ENCODE assay signal across 12 cellular contexts in genomic region chr19:1232652-1233360, GRCh38. TPM values are rescaled to one million over a fixed set of nuclear protein-coding genes. Genes with fewer than 3 reads are reported as not detected.
A peak's percentile ranks its signal among the peaks of the same experiment; 100 is the strongest.
DNase-seq lines count a peak whose midpoint lies in the region; ATAC-seq, FAIRE-seq and TF ChIP-seq lines count a peak whose summit lies in the region.
"Had no signal": no experiment of that assay in that cellular context is flagged by ENCODE, and none has a peak within 500 bp of the region (broad histone marks: within the 10 kb centered on the region; RNA-seq: fewer than 3 reads in every experiment).

No MANE protein-coding gene starts in this region.

- CTCF ChIA-PET in activated CD4-positive, alpha-beta T cell treated with anti-CD3 and anti-CD28 coated beads, Interleukin-2, amount 10 ng/mL, durations not matched to agents 7 days and 5 days (lab: Charles Lee), result interaction anchor here (1.0 kb wide), 1 partner anchor 12 kb away, joined by 3 read pairs; no protein-coding TSS in a partner anchor
- CTCF ChIA-PET in endothelial cell of umbilical vein (lab: Charles Lee), result interaction anchor here (0.7 to 1.6 kb wide), 4 partner anchors 10 to 172 kb away, joined by 3 to 7 read pairs (median 4); no protein-coding TSS in a partner anchor
- CTCF ChIA-PET in activated CD4-positive, alpha-beta memory T cell treated with anti-CD3 and anti-CD28 coated beads, Interleukin-2, amount 10 ng/mL, durations not matched to agents 7 days and 5 days (lab: Charles Lee), result no interaction called here

- no peaks in the 10 kb centered on the region for H3K36me3 Mint-ChIP-seq in activated CD4-positive, alpha-beta T cell treated with anti-CD3 and anti-CD28 coated beads, Interleukin-2, amount 10 ng/mL, durations not matched to agents 7 days and 5 days (ENCODE audit: low read depth)
- peaks cover 4% of the 10 kb centered on the region for H3K36me3 Mint-ChIP-seq in activated CD4-positive, alpha-beta memory T cell treated with anti-CD3 and anti-CD28 coated beads, Interleukin-2, amount 10 ng/mL, durations not matched to agents 7 days and 5 days (ENCODE audit: low read depth)

- H3K9me1 ChIP-seq in endothelial cell of umbilical vein (replicated peaks; ENCODE audit: control insufficient read depth, extremely low read depth, insufficient read depth, low read length), result no peaks in the 10 kb centered on the region

- H3K4me2 ChIP-seq in endothelial cell of umbilical vein (ENCODE audit: insufficient read depth, low read length), result no peak overlapping the region

- peaks cover 6% of the 10 kb centered on the region for H3K27me3 Mint-ChIP-seq in activated CD4-positive, alpha-beta T cell treated with anti-CD3 and anti-CD28 coated beads, Interleukin-2, amount 10 ng/mL, durations not matched to agents 7 days and 5 days
- peaks cover 3% of the 10 kb centered on the region for H3K27me3 Mint-ChIP-seq in activated CD4-positive, alpha-beta memory T cell treated with anti-CD3 and anti-CD28 coated beads, Interleukin-2, amount 10 ng/mL, durations not matched to agents 7 days and 5 days
- H3K27me3 Mint-ChIP-seq: activated naive CD8-positive, alpha-beta T cell treated with anti-CD3 and anti-CD28 coated beads, Interleukin-2, amount 50 U/mL, for 24 hours had no signal

- H3K4me3 ChIP-seq in endothelial cell of umbilical vein (replicated peaks in 1 of 3; ENCODE audit: insufficient read depth in 1 of 3, low read depth in 1 of 3, low read length in 3 of 3), result no peak overlapping the region
- H3K4me3 ChIP-seq in lower lobe of right lung, result no peak overlapping the region
- H3K4me3 ChIP-seq in aorta (ENCODE audit: low read length in 2 of 2), result no peak overlapping the region

- H3K4me1 Mint-ChIP-seq in activated CD4-positive, alpha-beta T cell treated with anti-CD3 and anti-CD28 coated beads, Interleukin-2, amount 10 ng/mL, durations not matched to agents 7 days and 5 days, result no peaks in the 10 kb centered on the region
- H3K4me1 Mint-ChIP-seq in activated CD4-positive, alpha-beta memory T cell treated with anti-CD3 and anti-CD28 coated beads, Interleukin-2, amount 10 ng/mL, durations not matched to agents 7 days and 5 days, result no peaks in the 10 kb centered on the region
- H3K4me1 Mint-ChIP-seq: activated naive CD8-positive, alpha-beta T cell treated with anti-CD3 and anti-CD28 coated beads, Interleukin-2, amount 50 U/mL, for 24 hours had no signal

- POLR2A ChIA-PET in activated CD4-positive, alpha-beta T cell treated with anti-CD3 and anti-CD28 coated beads, Interleukin-2, amount 10 ng/mL, durations not matched to agents 7 days and 5 days (lab: Charles Lee), result no interaction called here
- POLR2A ChIA-PET in endothelial cell of umbilical vein (lab: Charles Lee), result no interaction called here
- POLR2A ChIA-PET in activated CD4-positive, alpha-beta memory T cell treated with anti-CD3 and anti-CD28 coated beads, Interleukin-2, amount 10 ng/mL, durations not matched to agents 7 days and 5 days (lab: Charles Lee), result no interaction called here

- no peak for DNase-seq in activated CD4-positive, alpha-beta T cell treated with anti-CD3 and anti-CD28 coated beads, Interleukin-2, amount 10 ng/mL, durations not matched to agents 7 days and 5 days
- no peak for DNase-seq in activated CD4-positive, alpha-beta T cell treated with anti-CD3 and anti-CD28 coated beads, Interleukin-2, amount 50 U/mL, for 4 hours
- DNase-seq in endothelial cell of umbilical vein (ENCODE audit: low read depth, low spot score) (peak; percentile 54), lower lobe of right lung (no peak), aorta (peak in 1 of 2 donors; percentile 87), NCI-H1436 treated with DMSO at 0.1 percent for 48 hours (lab: John Stamatoyannopoulos, UW) (no peak)
- no peak for DNase-seq in activated CD4-positive, alpha-beta memory T cell treated with anti-CD3 and anti-CD28 coated beads, Interleukin-2, amount 10 ng/mL, durations not matched to agents 7 days and 5 days
- DNase-seq: activated CD8-positive, alpha-beta T cell treated with anti-CD3 and anti-CD28 coated beads, Interleukin-2, amount 10 ng/mL, durations not matched to agents 7 days and 5 days; activated naive CD8-positive, alpha-beta T cell treated with anti-CD3 and anti-CD28 coated beads, Interleukin-2, amount 50 U/mL, for 24 hours; NCI-H2227 treated with DMSO at 0.1 percent for 48 hours; SW 1271 had no signal

- no peak for TF ChIP-seq POLR2A in endothelial cell of umbilical vein (IDR thresholded peaks at IDR 0.05; ENCODE audit: low read depth, low read length)

- WGBS in aorta, 2 donors, result 49 to 59% methylated on average over 18 to 28 of the region's 28 CpGs

- TF ChIP-seq CTCF in endothelial cell of umbilical vein (IDR thresholded peaks at IDR 0.05; ENCODE audit: extremely low read depth in 1 of 2, insufficient read depth in 1 of 2, low read depth in 1 of 2, low read length in 2 of 2) (no peak), lower lobe of right lung (IDR thresholded peaks at IDR 0.05) (no peak)

- no peaks in the 10 kb centered on the region for H3K79me2 ChIP-seq in endothelial cell of umbilical vein (ENCODE audit: control insufficient read depth, insufficient read depth, low read length)

- BruUV-seq in endothelial cell of umbilical vein (replicated peaks; lab: Mats Ljungman, UMichigan), result no TSS peak

- no peaks in the 10 kb centered on the region for H3K27me3 ChIP-seq in endothelial cell of umbilical vein (ENCODE audit: control insufficient read depth in 2 of 2, insufficient read depth in 2 of 2, low read length in 2 of 2)
- peaks cover 9% of the 10 kb centered on the region for H3K27me3 ChIP-seq in lower lobe of right lung (ENCODE audit: low read depth)
- no peaks in the 10 kb centered on the region for H3K27me3 ChIP-seq in aorta (ENCODE audit: control insufficient read depth in 1 of 2, insufficient read depth in 2 of 2, low read length in 1 of 2)

- ATAC-seq in lower lobe of right lung (peak; percentile 16 to 17), aorta (ENCODE audit: low FRiP score) (peak; percentile 6), HG02610 (IDR thresholded peaks at IDR 0.05; ENCODE audit: unreplicated experiment) (no peak)
- ATAC-seq: activated CD8-positive, alpha-beta T cell treated with anti-CD3 and anti-CD28 coated beads, Interleukin-2, amount 10 ng/mL, durations not matched to agents 7 days and 5 days; activated naive CD8-positive, alpha-beta T cell treated with anti-CD3 and anti-CD28 coated beads, Interleukin-2, amount 50 U/mL, for 24 hours had no signal

- no peaks in the 10 kb centered on the region for H3K9me3 Mint-ChIP-seq in activated CD4-positive, alpha-beta T cell treated with anti-CD3 and anti-CD28 coated beads, Interleukin-2, amount 10 ng/mL, durations not matched to agents 7 days and 5 days
- H3K9me3 Mint-ChIP-seq in activated CD4-positive, alpha-beta memory T cell treated with anti-CD3 and anti-CD28 coated beads, Interleukin-2, amount 10 ng/mL, durations not matched to agents 7 days and 5 days, result no peaks in the 10 kb centered on the region
- H3K9me3 Mint-ChIP-seq: activated naive CD8-positive, alpha-beta T cell treated with anti-CD3 and anti-CD28 coated beads, Interleukin-2, amount 50 U/mL, for 24 hours had no signal

- H3K36me3 ChIP-seq in endothelial cell of umbilical vein (ENCODE audit: control insufficient read depth in 2 of 2, extremely low read depth in 1 of 2, insufficient read depth in 2 of 2, low read length in 2 of 2), result peaks cover 0 to 18% of the 10 kb centered on the region in 2 experiments
- peaks cover 4% of the 10 kb centered on the region for H3K36me3 ChIP-seq in lower lobe of right lung
- no peaks in the 10 kb centered on the region for H3K36me3 ChIP-seq in aorta (ENCODE audit: control insufficient read depth in 1 of 2, insufficient read depth in 2 of 2, low read length in 1 of 2)

- dilution Hi-C loops in endothelial cell of umbilical vein (cut with MboI; ENCODE audit: extremely low pct_ligation_motif_present, low sequenced_read_pairs), result no loop called here

- no peak overlapping the region for H3K9ac ChIP-seq in endothelial cell of umbilical vein (replicated peaks; ENCODE audit: extremely low read depth, insufficient read depth, low read length)

- no peaks in the 10 kb centered on the region for H4K20me1 ChIP-seq in endothelial cell of umbilical vein (replicated peaks; ENCODE audit: control insufficient read depth, extremely low read depth, insufficient read depth, low read length)

- peak overlapping the region; percentile 80 for H3K27ac Mint-ChIP-seq in activated CD4-positive, alpha-beta T cell treated with anti-CD3 and anti-CD28 coated beads, Interleukin-2, amount 10 ng/mL, durations not matched to agents 7 days and 5 days
- no peak overlapping the region for H3K27ac Mint-ChIP-seq in activated CD4-positive, alpha-beta memory T cell treated with anti-CD3 and anti-CD28 coated beads, Interleukin-2, amount 10 ng/mL, durations not matched to agents 7 days and 5 days
- H3K27ac Mint-ChIP-seq: activated CD8-positive, alpha-beta T cell treated with anti-CD3 and anti-CD28 coated beads, Interleukin-2, amount 10 ng/mL, durations not matched to agents 7 days and 5 days; activated naive CD8-positive, alpha-beta T cell treated with anti-CD3 and anti-CD28 coated beads, Interleukin-2, amount 50 U/mL, for 24 hours had no signal

- H3K4me3 Mint-ChIP-seq in activated CD4-positive, alpha-beta T cell treated with anti-CD3 and anti-CD28 coated beads, Interleukin-2, amount 10 ng/mL, durations not matched to agents 7 days and 5 days, result no peak overlapping the region
- H3K4me3 Mint-ChIP-seq in activated CD4-positive, alpha-beta memory T cell treated with anti-CD3 and anti-CD28 coated beads, Interleukin-2, amount 10 ng/mL, durations not matched to agents 7 days and 5 days, result no peak overlapping the region
- H3K4me3 Mint-ChIP-seq: activated CD8-positive, alpha-beta T cell treated with anti-CD3 and anti-CD28 coated beads, Interleukin-2, amount 10 ng/mL, durations not matched to agents 7 days and 5 days; activated naive CD8-positive, alpha-beta T cell treated with anti-CD3 and anti-CD28 coated beads, Interleukin-2, amount 50 U/mL, for 24 hours had no signal

- H3K4me1 ChIP-seq in endothelial cell of umbilical vein (ENCODE audit: control insufficient read depth, extremely low read depth, insufficient read depth, low read length) (peaks cover 10% of the 10 kb centered on the region), lower lobe of right lung (peaks cover 32% of the 10 kb centered on the region), aorta (ENCODE audit: control insufficient read depth in 1 of 2, insufficient read depth in 2 of 2, low read length in 2 of 2) (no peaks in the 10 kb centered on the region)

- FAIRE-seq in endothelial cell of umbilical vein (lab: Jason Lieb, UNC), result peak; percentile 58

- H2AFZ ChIP-seq in endothelial cell of umbilical vein (ENCODE audit: low read depth, low read length), result no peak overlapping the region

- H3K27ac ChIP-seq in endothelial cell of umbilical vein (ENCODE audit: insufficient read depth, low read depth, low read length) (no peak overlapping the region), lower lobe of right lung (peak overlapping the region; percentile 41), aorta (ENCODE audit: low read depth in 1 of 2, low read length in 2 of 2) (no peak overlapping the region)

- intact Hi-C loops in endothelial cell of umbilical vein (cut with micrococcal nuclease), result no loop called here
- intact Hi-C loops in lower lobe of right lung (cut with DNase I), result no loop called here
- intact Hi-C loops in aorta (cut with DNase I), result no loop called here

- no peaks in the 10 kb centered on the region for H3K9me3 ChIP-seq in endothelial cell of umbilical vein (replicated peaks; ENCODE audit: control insufficient read depth, insufficient read depth, low read length)
- no peaks in the 10 kb centered on the region for H3K9me3 ChIP-seq in lower lobe of right lung
- no peaks in the 10 kb centered on the region for H3K9me3 ChIP-seq in aorta (ENCODE audit: control insufficient read depth, low read length)

RNA-seq across cellular contexts. Expression of gene CBARP, which starts 5.0 kb away (rescaled TPM):
- total RNA-seq in activated CD4-positive, alpha-beta T cell treated with anti-CD3 and anti-CD28 coated beads, Interleukin-2, amount 10 ng/mL, durations not matched to agents 7 days and 5 days, result not detected
- 9.2 and 9.6 TPM in 2 replicates for total RNA-seq in endothelial cell of umbilical vein
- polyA plus RNA-seq in endothelial cell of umbilical vein, result 3.5 and 4.4 TPM in 2 replicates
- polyA plus RNA-seq in endothelial cell of umbilical vein (2011; cell fraction: cytosol; rRNA removed), result 1.0 and 2.5 TPM in 2 replicates
- polyA plus RNA-seq in endothelial cell of umbilical vein (2011; cell fraction: nucleus; rRNA removed), result 6.4 and 6.5 TPM in 2 replicates
- polyA plus RNA-seq in endothelial cell of umbilical vein (2012), result 2.6 and 7.5 TPM in 2 replicates
- polyA minus RNA-seq in endothelial cell of umbilical vein, result 0.70 and 1.6 TPM in 2 replicates
- 0.51 TPM for polyA minus RNA-seq in endothelial cell of umbilical vein (2011; cell fraction: cytosol; rRNA and poly(A)+ RNA removed)
- 1.4 and 3.3 TPM in 2 replicates for polyA minus RNA-seq in endothelial cell of umbilical vein (2011; cell fraction: nucleus; rRNA and poly(A)+ RNA removed)
- 0.41 TPM for total RNA-seq in lower lobe of right lung
- total RNA-seq in aorta, result 1 to 10 TPM; 3.0 to 3.7 TPM
- 1 to 10 TPM in 1 of 2 donors, under 1 TPM in 1; 0.88 to 1.1 TPM for polyA plus RNA-seq in aorta
- under 1 TPM; 0.35 to 0.55 TPM for total RNA-seq in activated CD4-positive, alpha-beta memory T cell treated with anti-CD3 and anti-CD28 coated beads, Interleukin-2, amount 10 ng/mL, durations not matched to agents 7 days and 5 days

RNA-seq across cellular contexts. Expression of gene ATP5F1D, which starts 8.7 kb away (rescaled TPM):
- total RNA-seq in activated CD4-positive, alpha-beta T cell treated with anti-CD3 and anti-CD28 coated beads, Interleukin-2, amount 10 ng/mL, durations not matched to agents 7 days and 5 days, result 100 to 1,000 TPM; 151 to 166 TPM
- total RNA-seq in endothelial cell of umbilical vein, result 190 and 192 TPM in 2 replicates
- 167 and 236 TPM in 2 replicates for polyA plus RNA-seq in endothelial cell of umbilical vein
- 55.6 and 104 TPM in 2 replicates for polyA plus RNA-seq in endothelial cell of umbilical vein (2011; cell fraction: cytosol; rRNA removed)
- 31.6 and 37.8 TPM in 2 replicates for polyA plus RNA-seq in endothelial cell of umbilical vein (2011; cell fraction: nucleus; rRNA removed)
- polyA plus RNA-seq in endothelial cell of umbilical vein (2012), result 93.2 and 184 TPM in 2 replicates
- 27.5 and 56.7 TPM in 2 replicates for polyA minus RNA-seq in endothelial cell of umbilical vein
- polyA minus RNA-seq in endothelial cell of umbilical vein (2011; cell fraction: cytosol; rRNA and poly(A)+ RNA removed), result 231 TPM
- 9.3 and 13.8 TPM in 2 replicates for polyA minus RNA-seq in endothelial cell of umbilical vein (2011; cell fraction: nucleus; rRNA and poly(A)+ RNA removed)
- total RNA-seq in lower lobe of right lung, result 116 TPM
- total RNA-seq in aorta, result 100 to 1,000 TPM in 1 of 2 donors, 10 to 100 TPM in 1; 92.8 to 102 TPM
- polyA plus RNA-seq in aorta, result 100 to 1,000 TPM; 131 to 164 TPM
- total RNA-seq in activated CD4-positive, alpha-beta memory T cell treated with anti-CD3 and anti-CD28 coated beads, Interleukin-2, amount 10 ng/mL, durations not matched to agents 7 days and 5 days, result 100 to 1,000 TPM; 171 to 173 TPM

RNA-seq across cellular contexts. Expression of gene MIDN, which starts 15.6 kb away (rescaled TPM):
- total RNA-seq in activated CD4-positive, alpha-beta T cell treated with anti-CD3 and anti-CD28 coated beads, Interleukin-2, amount 10 ng/mL, durations not matched to agents 7 days and 5 days, result 10 to 100 TPM; 58.0 to 65.7 TPM
- 85.9 and 107 TPM in 2 replicates for total RNA-seq in endothelial cell of umbilical vein
- 20.0 and 23.6 TPM in 2 replicates for polyA plus RNA-seq in endothelial cell of umbilical vein
- polyA plus RNA-seq in endothelial cell of umbilical vein (2011; cell fraction: cytosol; rRNA removed), result 8.3 and 13.6 TPM in 2 replicates
- 26.3 and 27.8 TPM in 2 replicates for polyA plus RNA-seq in endothelial cell of umbilical vein (2011; cell fraction: nucleus; rRNA removed)
- 16.1 and 27.1 TPM in 2 replicates for polyA plus RNA-seq in endothelial cell of umbilical vein (2012)
- 13.6 and 16.8 TPM in 2 replicates for polyA minus RNA-seq in endothelial cell of umbilical vein
- polyA minus RNA-seq in endothelial cell of umbilical vein (2011; cell fraction: cytosol; rRNA and poly(A)+ RNA removed), result 34.1 TPM
- 10.2 and 42.0 TPM in 2 replicates for polyA minus RNA-seq in endothelial cell of umbilical vein (2011; cell fraction: nucleus; rRNA and poly(A)+ RNA removed)
- total RNA-seq in lower lobe of right lung, result 76.3 TPM
- 100 to 1,000 TPM; 112 to 121 TPM for total RNA-seq in aorta
- polyA plus RNA-seq in aorta, result 10 to 100 TPM; 11.8 to 27.4 TPM
- total RNA-seq in activated CD4-positive, alpha-beta memory T cell treated with anti-CD3 and anti-CD28 coated beads, Interleukin-2, amount 10 ng/mL, durations not matched to agents 7 days and 5 days, result 10 to 100 TPM; 86.2 to 88.6 TPM

RNA-seq across cellular contexts. Expression of gene STK11, which starts 27.2 kb away (rescaled TPM):
- total RNA-seq in activated CD4-positive, alpha-beta T cell treated with anti-CD3 and anti-CD28 coated beads, Interleukin-2, amount 10 ng/mL, durations not matched to agents 7 days and 5 days, result 10 to 100 TPM; 71.7 to 82.0 TPM
- total RNA-seq in endothelial cell of umbilical vein (67.1 and 75.4 TPM in 2 replicates), lower lobe of right lung (50.5 TPM), aorta (10 to 100 TPM; 39.4 to 59.5 TPM)
- polyA plus RNA-seq in endothelial cell of umbilical vein (39.4 and 48.3 TPM in 2 replicates), aorta (10 to 100 TPM; 30.1 to 58.9 TPM)
- polyA plus RNA-seq in endothelial cell of umbilical vein (2011; cell fraction: cytosol; rRNA removed), result 31.1 and 41.7 TPM in 2 replicates
- polyA plus RNA-seq in endothelial cell of umbilical vein (2011; cell fraction: nucleus; rRNA removed), result 90.6 and 99.9 TPM in 2 replicates
- polyA plus RNA-seq in endothelial cell of umbilical vein (2012), result 44.5 and 46.2 TPM in 2 replicates
- polyA minus RNA-seq in endothelial cell of umbilical vein, result 32.9 and 34.4 TPM in 2 replicates
- 1.1 TPM for polyA minus RNA-seq in endothelial cell of umbilical vein (2011; cell fraction: cytosol; rRNA and poly(A)+ RNA removed)
- polyA minus RNA-seq in endothelial cell of umbilical vein (2011; cell fraction: nucleus; rRNA and poly(A)+ RNA removed), result 19.3 and 27.1 TPM in 2 replicates
- total RNA-seq in activated CD4-positive, alpha-beta memory T cell treated with anti-CD3 and anti-CD28 coated beads, Interleukin-2, amount 10 ng/mL, durations not matched to agents 7 days and 5 days, result 10 to 100 TPM; 84.2 to 85.1 TPM

RNA-seq across cellular contexts. Expression of gene CIRBP, which starts 36.3 kb away (rescaled TPM):
- 100 to 1,000 TPM; 169 to 224 TPM for total RNA-seq in activated CD4-positive, alpha-beta T cell treated with anti-CD3 and anti-CD28 coated beads, Interleukin-2, amount 10 ng/mL, durations not matched to agents 7 days and 5 days
- 225 and 229 TPM in 2 replicates for total RNA-seq in endothelial cell of umbilical vein
- 267 and 439 TPM in 2 replicates for polyA plus RNA-seq in endothelial cell of umbilical vein
- 345 and 381 TPM in 2 replicates for polyA plus RNA-seq in endothelial cell of umbilical vein (2011; cell fraction: cytosol; rRNA removed)
- 851 and 1,301 TPM in 2 replicates for polyA plus RNA-seq in endothelial cell of umbilical vein (2011; cell fraction: nucleus; rRNA removed)
- 199 and 231 TPM in 2 replicates for polyA plus RNA-seq in endothelial cell of umbilical vein (2012)
- 136 and 186 TPM in 2 replicates for polyA minus RNA-seq in endothelial cell of umbilical vein
- 43.9 TPM for polyA minus RNA-seq in endothelial cell of umbilical vein (2011; cell fraction: cytosol; rRNA and poly(A)+ RNA removed)
- 105 and 121 TPM in 2 replicates for polyA minus RNA-seq in endothelial cell of umbilical vein (2011; cell fraction: nucleus; rRNA and poly(A)+ RNA removed)
- 352 TPM for total RNA-seq in lower lobe of right lung
- total RNA-seq in aorta, result 100 to 1,000 TPM; 391 to 397 TPM
- 1,000 to 10,000 TPM in 1 of 2 donors, 100 to 1,000 TPM in 1; 252 to 1,634 TPM for polyA plus RNA-seq in aorta
- 100 to 1,000 TPM; 203 to 204 TPM for total RNA-seq in activated CD4-positive, alpha-beta memory T cell treated with anti-CD3 and anti-CD28 coated beads, Interleukin-2, amount 10 ng/mL, durations not matched to agents 7 days and 5 days
